16 cellular contexts compared by ENCODE assay signal in the genomic region with DNA sequence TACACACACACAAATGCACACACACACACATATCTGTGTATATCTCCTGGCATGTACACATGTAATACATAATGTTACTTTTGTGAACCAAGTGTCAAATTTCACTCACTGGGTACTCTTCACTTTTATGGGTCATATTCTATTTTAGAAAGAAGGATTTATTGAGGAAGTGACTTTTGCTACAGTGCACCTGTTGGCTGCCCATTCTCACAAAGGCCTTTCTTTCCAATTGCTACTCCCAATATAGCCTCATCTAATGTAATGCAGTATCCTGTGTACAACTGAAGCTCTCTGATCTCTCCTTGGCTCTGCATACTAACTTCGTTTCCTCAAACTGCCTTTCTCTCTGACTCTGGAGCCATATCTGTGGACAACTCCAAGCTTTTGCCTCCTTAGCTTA.
A peak's percentile ranks its signal among the peaks of the same experiment; 100 is the strongest.
DNase-seq lines count a peak whose midpoint lies in the region; ATAC-seq lines count a peak whose summit lies in the region.
"Had no signal": no experiment of that assay in that cellular context is flagged by ENCODE, and none has a peak within 500 bp of the region (broad histone marks: within the 10 kb centered on the region; RNA-seq: fewer than 3 reads in every experiment).

No MANE protein-coding gene starts in this region.

- H3K79me1 ChIP-seq in neuronal stem cell (ENCODE audit: low read depth, low read length) = no peaks in the 10 kb centered on the region

- H3K18ac ChIP-seq in neuronal stem cell (ENCODE audit: low read length) = no peak overlapping the region

- no peaks in the 10 kb centered on the region for H3K36me3 ChIP-seq in neuronal stem cell (replicated peaks in 1 of 2; ENCODE audit: control insufficient read depth in 2 of 2, insufficient read depth in 2 of 2, low read length in 2 of 2)

- ATAC-seq in Right ventricle myocardium superior (ENCODE audit: poor library complexity) = no peak
- ATAC-seq: HepG2 had no signal

- no peak overlapping the region for H3K4me2 ChIP-seq in neuronal stem cell (ENCODE audit: insufficient read depth, low read length, poor library complexity, severe bottlenecking)

- no peak overlapping the region for H3K14ac ChIP-seq in neuronal stem cell (ENCODE audit: low read length)

- no peak overlapping the region for H3K4ac ChIP-seq in neuronal stem cell (ENCODE audit: low read length)

- no peak overlapping the region for H2BK15ac ChIP-seq in neuronal stem cell (ENCODE audit: low read length)

- DNase-seq in NCI-H2029 (lab: John Stamatoyannopoulos, UW) (peak; percentile 5), NCI-H2029 treated with DMSO at 0.1 percent for 48 hours (lab: John Stamatoyannopoulos, UW) (no peak), DMS153 treated with DMSO at 0.1 percent for 48 hours (lab: John Stamatoyannopoulos, UW; ENCODE audit: unreplicated experiment) (peak; percentile 8), SW480 (ENCODE audit: low spot score) (peak; percentile 6), neuronal stem cell (ENCODE audit: low spot score) (no peak), Right ventricle myocardium superior (no peak), Ammon's horn (ENCODE audit: low spot score) (no peak)
- DNase-seq: 8988T; C1 segment of cervical spinal cord; Calu3; CD4-positive, alpha-beta T cell; DMS 273 treated with DMSO at 0.1 percent for 48 hours; DMS79 treated with DMSO at 0.1 percent for 48 hours; EL; HCEC 1CT had no signal

- no peak overlapping the region for H3K23ac ChIP-seq in neuronal stem cell (ENCODE audit: low read depth, low read length, poor library complexity)

- H3K4me1 ChIP-seq in neuronal stem cell (ENCODE audit: control insufficient read depth in 2 of 2, insufficient read depth in 1 of 2, low read depth in 1 of 2, low read length in 2 of 2) = no peaks in the 10 kb centered on the region

- peaks cover 0 to 1% of the 10 kb centered on the region in 2 donors for H3K9me3 ChIP-seq in neuronal stem cell (replicated peaks in 1 of 2; ENCODE audit: control insufficient read depth in 2 of 2, insufficient read depth in 1 of 2, low read depth in 1 of 2, low read length in 2 of 2)

- H3K9ac ChIP-seq in neuronal stem cell (ENCODE audit: low read depth, low read length, poor library complexity) = no peak overlapping the region

- no peak overlapping the region for H3K4me3 ChIP-seq in neuronal stem cell (ENCODE audit: low read length in 2 of 2)

- H3K27ac ChIP-seq in neuronal stem cell (replicated peaks; ENCODE audit: low read length) = no peak overlapping the region

- H2BK5ac ChIP-seq in neuronal stem cell (ENCODE audit: low read length) = no peak overlapping the region

- no CpG with 5 or more reads among the region's 1 CpG for WGBS in neuronal stem cell (ENCODE audit: extremely low coverage in 2 of 2, insufficient read length in 2 of 2, insufficient replicate concordance in 1 of 2), 2 donors

- peak overlapping the region; percentile 21 for H2AFZ ChIP-seq in neuronal stem cell (ENCODE audit: low read length)

- H4K8ac ChIP-seq in neuronal stem cell (ENCODE audit: low read depth, low read length) = no peak overlapping the region

- H3K27me3 ChIP-seq in neuronal stem cell (ENCODE audit: control insufficient read depth in 3 of 3, insufficient read depth in 3 of 3, low read depth in 1 of 3, low read length in 3 of 3) = no peaks in the 10 kb centered on the region

- no peak overlapping the region for H2BK120ac ChIP-seq in neuronal stem cell (ENCODE audit: low read depth, low read length)

- H4K91ac ChIP-seq in neuronal stem cell (ENCODE audit: low read depth, low read length, poor library complexity) = no peak overlapping the region

- no peak overlapping the region for H2AK5ac ChIP-seq in neuronal stem cell (ENCODE audit: low read depth, low read length)

- H2BK12ac ChIP-seq in neuronal stem cell (ENCODE audit: low read length) = no peak overlapping the region

- intact Hi-C loops in Right ventricle myocardium superior (cut with DNase I) = no loop called here

Comparison
In these comparisons a context has a peak if more than half of its experiments do, and no peak if none do; other contexts are left out.
1. DNase-seq: peak in NCI-H2029 (single experiment), DMS153 treated with DMSO at 0.1 percent for 48 hours (single experiment) and SW480 (single experiment); none in NCI-H2029 treated with DMSO at 0.1 percent for 48 hours (single experiment), neuronal stem cell (single experiment), Right ventricle myocardium superior (single experiment) and Ammon's horn (single experiment).